ENCODE assay signal across 9 cellular contexts in the genomic region with DNA sequence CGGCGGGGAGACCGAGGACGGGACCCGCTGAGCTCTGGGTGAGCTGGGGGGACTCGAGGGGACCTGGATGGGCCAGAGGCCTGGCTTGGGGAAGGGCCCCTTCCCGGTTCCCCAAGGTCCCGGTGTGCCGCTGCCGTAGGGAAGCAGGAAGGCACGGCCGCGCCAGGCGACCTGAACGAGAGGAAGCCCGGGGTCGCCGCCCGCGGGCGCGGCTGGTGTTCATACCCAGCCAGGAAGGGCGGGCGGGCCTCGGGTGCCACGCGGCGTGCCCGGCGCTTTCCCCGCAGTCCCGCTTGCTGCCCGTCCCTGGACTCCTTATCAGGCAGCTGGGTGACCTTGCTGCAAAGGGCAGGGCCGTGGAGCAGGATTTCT. TPM values are rescaled to one million over a fixed set of nuclear protein-coding genes. Genes with fewer than 3 reads are reported as not detected.
DNase-seq lines count a peak whose midpoint lies in the region; ATAC-seq and TF ChIP-seq lines count a peak whose summit lies in the region.
"Had no signal": no experiment of that assay in that cellular context is flagged by ENCODE, and none has a peak within 500 bp of the region (broad histone marks: within the 10 kb centered on the region; RNA-seq: fewer than 3 reads in every experiment).

No MANE protein-coding gene starts in this region.

- H3K9ac ChIP-seq in ES-I3 (ENCODE audit: low read depth, low read length): peak overlapping the region; percentile 63; the same call in 1 of the 2 replicates

- no peaks in the 10 kb centered on the region for H3K27me3 Mint-ChIP-seq in activated naive CD8-positive, alpha-beta T cell

- H3K27ac ChIP-seq in stomach: peak overlapping the region; percentile 72 to 81 (median 74)
- H3K27ac ChIP-seq: foreskin keratinocyte had no signal

- no peak for TF ChIP-seq POLR2A in stomach (IDR thresholded peaks at IDR 0.05)

- TF ChIP-seq CTCF in stomach (IDR thresholded peaks at IDR 0.05): no peak

- H3K9me3 Mint-ChIP-seq in activated naive CD8-positive, alpha-beta T cell (ENCODE audit: low read depth): no peaks in the 10 kb centered on the region

- peak overlapping the region; percentile 69 for H3K4me3 Mint-ChIP-seq in activated naive CD8-positive, alpha-beta T cell

- H3K4me1 ChIP-seq in ES-I3 (ENCODE audit: insufficient read depth, low read length): no peaks in the 10 kb centered on the region
- peaks cover 6 to 20% (median 17%) of the 10 kb centered on the region in 4 donors for H3K4me1 ChIP-seq in stomach
- H3K4me1 ChIP-seq: foreskin keratinocyte had no signal

- H3K4me1 Mint-ChIP-seq in activated naive CD8-positive, alpha-beta T cell (ENCODE audit: low read depth): peaks cover 3% of the 10 kb centered on the region

- H3K9me3 ChIP-seq in ES-I3 (ENCODE audit: control insufficient read depth, insufficient read depth, low read length) (no peaks in the 10 kb centered on the region), stomach (no peaks in the 10 kb centered on the region)

- DNase-seq in left colon (peak in 1 of 2 donors; percentile 58), stomach (peak; percentile 31), HuH-7 (ENCODE audit: low spot score) (no peak)

- no peaks in the 10 kb centered on the region for H3K27me3 ChIP-seq in stomach
- H3K27me3 ChIP-seq: foreskin keratinocyte had no signal

- ATAC-seq in HG03460 (IDR thresholded peaks at IDR 0.05; ENCODE audit: unreplicated experiment) (peak; percentile 18), left colon (peak; percentile 40), SK-N-SH treated with all-trans-retinoic acid at 6 μM for 48 hours (no peak), HG02973 (IDR thresholded peaks at IDR 0.05; ENCODE audit: unreplicated experiment) (no peak)

- TF ChIP-seq EP300 in stomach (IDR thresholded peaks at IDR 0.05): no peak

- intact Hi-C loops in left colon (cut with DNase I, micrococcal nuclease) (no loop called here), stomach (cut with DNase I; ENCODE audit: low total_unique reads) (no loop called here)

- H3K27ac Mint-ChIP-seq in activated naive CD8-positive, alpha-beta T cell: peak overlapping the region; percentile 58

- 3 to 6% (median 5%) methylated on average over 9 to 34 of the region's 34 CpGs for WGBS in stomach, 5 donors

- no peaks in the 10 kb centered on the region for H3K36me3 ChIP-seq in ES-I3 (ENCODE audit: insufficient read depth, low read length)
- no peaks in the 10 kb centered on the region for H3K36me3 ChIP-seq in stomach

- H3K4me3 ChIP-seq in stomach: peak overlapping the region; percentile 43 to 56 (median 52)

- no peaks in the 10 kb centered on the region for H3K36me3 Mint-ChIP-seq in activated naive CD8-positive, alpha-beta T cell

TF ChIP-seq in SK-N-SH treated with all-trans-retinoic acid at 6 μM for 48 hours, 23 proteins besides CTCF, POLR2A, EP300 and RAD21 (continues in another document):
- no peak for TF ChIP-seq RARB (CRISPR knock-in tag; IDR thresholded peaks at IDR 0.05)
- TF ChIP-seq BACH2 (CRISPR knock-in tag; IDR thresholded peaks at IDR 0.05; ENCODE audit: borderline replicate concordance): no peak
- no peak for TF ChIP-seq GLIS3 (CRISPR knock-in tag; IDR thresholded peaks at IDR 0.05)
- no peak for TF ChIP-seq ARNTL (CRISPR knock-in tag; IDR thresholded peaks at IDR 0.05; ENCODE audit: borderline replicate concordance, low read depth)
- TF ChIP-seq SNAI2 (CRISPR knock-in tag; IDR thresholded peaks at IDR 0.05): no peak
- TF ChIP-seq TCF4 (CRISPR knock-in tag; IDR thresholded peaks at IDR 0.05; ENCODE audit: borderline replicate concordance): no peak
- no peak for TF ChIP-seq ZNF565 (CRISPR knock-in tag; conservative IDR thresholded peaks at IDR 0.05; ENCODE audit: low read depth)
- TF ChIP-seq ZNF8 (CRISPR knock-in tag; IDR thresholded peaks at IDR 0.05): no peak
- no peak for TF ChIP-seq PPARA (CRISPR knock-in tag; IDR thresholded peaks at IDR 0.05; ENCODE audit: borderline replicate concordance)
- TF ChIP-seq, protein P1, sequence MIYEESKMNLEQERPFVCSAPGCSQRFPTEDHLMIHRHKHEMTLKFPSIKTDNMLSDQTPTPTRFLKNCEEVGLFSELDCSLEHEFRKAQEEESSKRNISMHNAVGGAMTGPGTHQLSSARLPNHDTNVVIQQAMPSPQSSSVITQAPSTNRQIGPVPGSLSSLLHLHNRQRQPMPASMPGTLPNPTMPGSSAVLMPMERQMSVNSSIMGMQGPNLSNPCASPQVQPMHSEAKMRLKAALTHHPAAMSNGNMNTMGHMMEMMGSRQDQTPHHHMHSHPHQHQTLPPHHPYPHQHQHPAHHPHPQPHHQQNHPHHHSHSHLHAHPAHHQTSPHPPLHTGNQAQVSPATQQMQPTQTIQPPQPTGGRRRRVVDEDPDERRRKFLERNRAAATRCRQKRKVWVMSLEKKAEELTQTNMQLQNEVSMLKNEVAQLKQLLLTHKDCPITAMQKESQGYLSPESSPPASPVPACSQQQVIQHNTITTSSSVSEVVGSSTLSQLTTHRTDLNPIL (CRISPR knock-in tag; IDR thresholded peaks at IDR 0.05; ENCODE audit: low read depth): no peak
- TF ChIP-seq, protein P2, sequence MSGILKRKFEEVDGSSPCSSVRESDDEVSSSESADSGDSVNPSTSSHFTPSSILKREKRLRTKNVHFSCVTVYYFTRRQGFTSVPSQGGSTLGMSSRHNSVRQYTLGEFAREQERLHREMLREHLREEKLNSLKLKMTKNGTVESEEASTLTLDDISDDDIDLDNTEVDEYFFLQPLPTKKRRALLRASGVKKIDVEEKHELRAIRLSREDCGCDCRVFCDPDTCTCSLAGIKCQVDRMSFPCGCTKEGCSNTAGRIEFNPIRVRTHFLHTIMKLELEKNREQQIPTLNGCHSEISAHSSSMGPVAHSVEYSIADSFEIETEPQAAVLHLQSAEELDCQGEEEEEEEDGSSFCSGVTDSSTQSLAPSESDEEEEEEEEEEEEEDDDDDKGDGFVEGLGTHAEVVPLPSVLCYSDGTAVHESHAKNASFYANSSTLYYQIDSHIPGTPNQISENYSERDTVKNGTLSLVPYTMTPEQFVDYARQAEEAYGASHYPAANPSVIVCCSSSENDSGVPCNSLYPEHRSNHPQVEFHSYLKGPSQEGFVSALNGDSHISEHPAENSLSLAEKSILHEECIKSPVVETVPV (CRISPR knock-in tag; IDR thresholded peaks at IDR 0.05): no peak
- no peak for TF ChIP-seq ZFP3 (CRISPR knock-in tag; IDR thresholded peaks at IDR 0.05)
- TF ChIP-seq, protein P3, sequence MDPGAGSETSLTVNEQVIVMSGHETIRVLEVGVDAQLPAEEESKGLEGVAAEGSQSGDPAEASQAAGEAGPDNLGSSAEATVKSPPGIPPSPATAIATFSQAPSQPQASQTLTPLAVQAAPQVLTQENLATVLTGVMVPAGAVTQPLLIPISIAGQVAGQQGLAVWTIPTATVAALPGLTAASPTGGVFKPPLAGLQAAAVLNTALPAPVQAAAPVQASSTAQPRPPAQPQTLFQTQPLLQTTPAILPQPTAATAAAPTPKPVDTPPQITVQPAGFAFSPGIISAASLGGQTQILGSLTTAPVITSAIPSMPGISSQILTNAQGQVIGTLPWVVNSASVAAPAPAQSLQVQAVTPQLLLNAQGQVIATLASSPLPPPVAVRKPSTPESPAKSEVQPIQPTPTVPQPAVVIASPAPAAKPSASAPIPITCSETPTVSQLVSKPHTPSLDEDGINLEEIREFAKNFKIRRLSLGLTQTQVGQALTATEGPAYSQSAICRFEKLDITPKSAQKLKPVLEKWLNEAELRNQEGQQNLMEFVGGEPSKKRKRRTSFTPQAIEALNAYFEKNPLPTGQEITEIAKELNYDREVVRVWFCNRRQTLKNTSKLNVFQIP (CRISPR knock-in tag; IDR thresholded peaks at IDR 0.05; ENCODE audit: borderline replicate concordance, low read depth): no peak
- TF ChIP-seq, protein P4, sequence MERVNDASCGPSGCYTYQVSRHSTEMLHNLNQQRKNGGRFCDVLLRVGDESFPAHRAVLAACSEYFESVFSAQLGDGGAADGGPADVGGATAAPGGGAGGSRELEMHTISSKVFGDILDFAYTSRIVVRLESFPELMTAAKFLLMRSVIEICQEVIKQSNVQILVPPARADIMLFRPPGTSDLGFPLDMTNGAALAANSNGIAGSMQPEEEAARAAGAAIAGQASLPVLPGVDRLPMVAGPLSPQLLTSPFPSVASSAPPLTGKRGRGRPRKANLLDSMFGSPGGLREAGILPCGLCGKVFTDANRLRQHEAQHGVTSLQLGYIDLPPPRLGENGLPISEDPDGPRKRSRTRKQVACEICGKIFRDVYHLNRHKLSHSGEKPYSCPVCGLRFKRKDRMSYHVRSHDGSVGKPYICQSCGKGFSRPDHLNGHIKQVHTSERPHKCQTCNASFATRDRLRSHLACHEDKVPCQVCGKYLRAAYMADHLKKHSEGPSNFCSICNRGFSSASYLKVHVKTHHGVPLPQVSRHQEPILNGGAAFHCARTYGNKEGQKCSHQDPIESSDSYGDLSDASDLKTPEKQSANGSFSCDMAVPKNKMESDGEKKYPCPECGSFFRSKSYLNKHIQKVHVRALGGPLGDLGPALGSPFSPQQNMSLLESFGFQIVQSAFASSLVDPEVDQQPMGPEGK (CRISPR knock-in tag; IDR thresholded peaks at IDR 0.05; ENCODE audit: borderline replicate concordance): no peak
- no peak for TF ChIP-seq ESRRG (CRISPR knock-in tag; IDR thresholded peaks at IDR 0.05)
- TF ChIP-seq ZFP30 (CRISPR knock-in tag; IDR thresholded peaks at IDR 0.05): no peak
- TF ChIP-seq ZNF70 (CRISPR knock-in tag; IDR thresholded peaks at IDR 0.05): no peak
- no peak for TF ChIP-seq CSDC2 (CRISPR knock-in tag; IDR thresholded peaks at IDR 0.05)

RNA-seq across cellular contexts. Expression of a gene that starts 38.0 kb away (rescaled TPM):
- total RNA-seq in left colon (10 to 100 TPM in 1 of 2 donors, 1 to 10 TPM in 1; 10.0 to 10.3 TPM), stomach (10 to 100 TPM in 1 of 5 donors, 1 to 10 TPM in 4; 1.2 to 15.2 (median 4.5) TPM)
- polyA plus RNA-seq in stomach: 1 to 10 TPM; 5.2 to 6.1 (median 5.3) TPM

Comparison
In these comparisons a context has a peak if more than half of its experiments do, and no peak if none do; other contexts are left out.
1. ATAC-seq: peak in HG03460 (single experiment) and left colon (single experiment); none in SK-N-SH treated with all-trans-retinoic acid at 6 μM for 48 hours (single experiment) and HG02973 (single experiment).